ENCODE assay signal across 9 cellular contexts in genomic region chr11:76823481-76824028, GRCh38. TPM values are rescaled to one million over a fixed set of nuclear protein-coding genes. Genes with fewer than 3 reads are reported as not detected.
DNase-seq lines count a peak whose midpoint lies in the region; ATAC-seq and TF ChIP-seq lines count a peak whose summit lies in the region.
"Had no signal": no experiment of that assay in that cellular context is flagged by ENCODE, and none has a peak within 500 bp of the region (broad histone marks: within the 10 kb centered on the region; RNA-seq: fewer than 3 reads in every experiment).

No MANE protein-coding gene starts in this region.

- H3K4me1 Mint-ChIP-seq in osteocyte (ENCODE audit: unreplicated experiment) = peaks cover 19% of the 10 kb centered on the region
- peaks cover 6 to 9% (median 7%) of the 10 kb centered on the region in 4 donors for H3K4me1 Mint-ChIP-seq in CD4-positive, alpha-beta memory T cell

- no peaks in the 10 kb centered on the region for H3K27me3 ChIP-seq in RWPE2 (ENCODE audit: insufficient read depth, poor library complexity, severe bottlenecking)
- no peaks in the 10 kb centered on the region for H3K27me3 ChIP-seq in CD4-positive, alpha-beta memory T cell (ENCODE audit: insufficient read depth, low read length)

- TF ChIP-seq CTCF in RWPE2 (IDR thresholded peaks at IDR 0.05; ENCODE audit: poor library complexity, severe bottlenecking) = no peak
- no peak for TF ChIP-seq CTCF in fibroblast of mammary gland (conservative IDR thresholded peaks at IDR 0.05; ENCODE audit: control insufficient read depth, insufficient read depth, low read depth, low read length)
- TF ChIP-seq CTCF in osteocyte (IDR thresholded peaks at IDR 0.05) = no peak

- intact Hi-C loops in CD4-positive, alpha-beta memory T cell (cut with micrococcal nuclease) = no loop called here

- peak; percentile 94 for DNase-seq in EL
- peak; percentile 82 for DNase-seq in RWPE2 (ENCODE audit: low spot score)
- peak; percentile 79 for DNase-seq in fibroblast of mammary gland (ENCODE audit: low read depth)
- DNase-seq in osteocyte (ENCODE audit: extremely low spot score, unreplicated experiment) = peak; percentile 56
- no peak for DNase-seq in NCI-H2196 treated with DMSO at 0.1 percent for 48 hours (lab: John Stamatoyannopoulos, UW; ENCODE audit: unreplicated experiment)
- DNase-seq in pons (ENCODE audit: low spot score) = no peak
- no peak for DNase-seq in CD4-positive, alpha-beta memory T cell
- DNase-seq: activated CD8-positive, alpha-beta T cell treated with anti-CD3 and anti-CD28 coated beads, Interleukin-2, amount 10 ng/mL, durations not matched to agents 7 days and 5 days had no signal

- peak overlapping the region; percentile 90 for H3K27ac Mint-ChIP-seq in osteocyte (ENCODE audit: unreplicated experiment)
- H3K27ac Mint-ChIP-seq in CD4-positive, alpha-beta memory T cell = peak overlapping the region in 1 of 7 donors; percentile 18

- H3K36me3 Mint-ChIP-seq in osteocyte (ENCODE audit: unreplicated experiment) = no peaks in the 10 kb centered on the region
- no peaks in the 10 kb centered on the region for H3K36me3 Mint-ChIP-seq in CD4-positive, alpha-beta memory T cell

- no peak overlapping the region for H3K4me3 ChIP-seq in RWPE2 (ENCODE audit: severe bottlenecking)
- no peak overlapping the region for H3K4me3 ChIP-seq in fibroblast of mammary gland (ENCODE audit: control insufficient read depth, low read depth, low read length)
- H3K4me3 ChIP-seq in CD4-positive, alpha-beta memory T cell (ENCODE audit: low read length in 2 of 2) = no peak overlapping the region

- CTCF ChIA-PET in CD4-positive, alpha-beta memory T cell (lab: Charles Lee; ENCODE audit: partially characterized antibody) = no interaction called here

- peaks cover 6% of the 10 kb centered on the region for H3K9me3 Mint-ChIP-seq in osteocyte (ENCODE audit: unreplicated experiment)
- H3K9me3 Mint-ChIP-seq in CD4-positive, alpha-beta memory T cell = peaks cover 0 to 3% (median 0%) of the 10 kb centered on the region in 8 donors

- H3K27me3 Mint-ChIP-seq in osteocyte (ENCODE audit: unreplicated experiment) = no peaks in the 10 kb centered on the region
- peaks cover 0 to 2% of the 10 kb centered on the region in 2 donors for H3K27me3 Mint-ChIP-seq in CD4-positive, alpha-beta memory T cell

- peak; percentile 83 for ATAC-seq in RWPE2 (ENCODE audit: low read depth)
- no peak for ATAC-seq in GM21723 (IDR thresholded peaks at IDR 0.05; ENCODE audit: unreplicated experiment)
- ATAC-seq: activated CD8-positive, alpha-beta T cell treated with anti-CD3 and anti-CD28 coated beads, Interleukin-2, amount 10 ng/mL, durations not matched to agents 7 days and 5 days had no signal

- H3K36me3 ChIP-seq in RWPE2 (ENCODE audit: low read depth) = no peaks in the 10 kb centered on the region
- H3K36me3 ChIP-seq in CD4-positive, alpha-beta memory T cell (ENCODE audit: insufficient read depth, low read length) = no peaks in the 10 kb centered on the region

- H3K27ac ChIP-seq in RWPE2 (ENCODE audit: poor library complexity, severe bottlenecking) = peak overlapping the region; percentile 98
- H3K27ac ChIP-seq in CD4-positive, alpha-beta memory T cell (ENCODE audit: low read depth, low read length) = no peak overlapping the region

- H3K4me3 Mint-ChIP-seq in osteocyte (ENCODE audit: unreplicated experiment) = peak overlapping the region; percentile 9
- H3K4me3 Mint-ChIP-seq in CD4-positive, alpha-beta memory T cell = no peak overlapping the region
- H3K4me3 Mint-ChIP-seq: activated CD8-positive, alpha-beta T cell treated with anti-CD3 and anti-CD28 coated beads, Interleukin-2, amount 10 ng/mL, durations not matched to agents 7 days and 5 days had no signal

- no peaks in the 10 kb centered on the region for H3K9me3 ChIP-seq in RWPE2 (ENCODE audit: severe bottlenecking)
- no peaks in the 10 kb centered on the region for H3K9me3 ChIP-seq in CD4-positive, alpha-beta memory T cell (ENCODE audit: control insufficient read depth in 1 of 2, low read length in 2 of 2)

- H3K4me1 ChIP-seq in RWPE2 (ENCODE audit: insufficient read depth, poor library complexity, severe bottlenecking) = peaks cover 36% of the 10 kb centered on the region
- H3K4me1 ChIP-seq in CD4-positive, alpha-beta memory T cell (ENCODE audit: insufficient read depth, low read length) = peaks cover 7% of the 10 kb centered on the region

- POLR2A ChIA-PET in CD4-positive, alpha-beta memory T cell (lab: Charles Lee; ENCODE audit: partially characterized antibody) = no interaction called here

RNA-seq across cellular contexts. Expression of gene ACER3, which starts 37.2 kb away (rescaled TPM):
- 17.4 and 17.6 TPM in 2 replicates for total RNA-seq in osteocyte
- 1 to 10 TPM; 5.7 to 6.8 TPM for total RNA-seq in CD4-positive, alpha-beta memory T cell
- polyA plus RNA-seq in CD4-positive, alpha-beta memory T cell = 1 to 10 TPM; 2.9 to 4.4 TPM

RNA-seq across cellular contexts. Expression of gene TSKU, which starts 40.4 kb away (rescaled TPM):
- total RNA-seq in osteocyte = 84.0 and 84.1 TPM in 2 replicates
- total RNA-seq in CD4-positive, alpha-beta memory T cell = not detected
- under 1 TPM in 1 of 2 donors, not detected in 1; 0.13 TPM for polyA plus RNA-seq in CD4-positive, alpha-beta memory T cell

Comparison
In these comparisons a context has a peak if more than half of its experiments do, and no peak if none do; other contexts are left out.
1. DNase-seq: peak in EL (single experiment), RWPE2 (single experiment), fibroblast of mammary gland (single experiment) and osteocyte (single experiment); none in NCI-H2196 treated with DMSO at 0.1 percent for 48 hours (single experiment), pons (single experiment) and CD4-positive, alpha-beta memory T cell (0 of 5).
2. RNA of gene TSKU, which starts 40.4 kb away (total RNA-seq): 84.0 to 84.1 TPM in osteocyte; not detected in CD4-positive, alpha-beta memory T cell; every median in the first group is over 10 times any median in the second.